Comparison of ENCODE assay signal across 7 cellular contexts in the genomic region with DNA sequence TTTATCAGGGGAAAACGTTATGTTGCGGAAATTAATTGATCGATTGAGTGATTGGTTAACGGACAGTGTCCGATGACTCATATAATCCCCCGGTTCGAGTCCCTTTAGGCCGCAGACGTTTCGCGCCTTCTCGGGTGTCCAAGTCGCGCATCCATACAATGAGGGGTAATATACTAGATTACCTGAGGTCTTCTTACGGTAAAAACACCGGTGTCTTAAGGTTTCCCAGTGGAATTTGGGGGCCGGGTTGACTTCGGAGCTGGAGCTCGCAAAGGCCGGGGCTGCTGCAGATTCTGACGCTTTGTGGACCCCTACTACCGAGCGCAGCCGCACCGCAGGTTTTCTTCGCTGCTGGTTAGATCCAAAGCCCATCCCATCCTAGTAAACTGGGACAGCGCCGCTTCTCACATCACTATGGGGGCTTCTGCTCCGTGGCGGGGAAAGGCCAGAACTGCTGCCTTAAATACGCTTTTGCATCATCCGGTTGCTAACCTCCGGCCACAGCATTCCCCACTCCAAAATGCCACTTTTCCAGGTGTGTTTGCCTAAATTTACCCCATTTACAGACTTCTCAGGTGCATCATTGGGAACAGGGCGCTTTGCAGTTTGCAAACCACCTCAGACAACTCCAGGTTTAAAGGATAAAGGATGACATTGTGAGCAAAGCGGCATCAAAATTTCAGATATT. TPM values are rescaled to one million over a fixed set of nuclear protein-coding genes. Genes with fewer than 3 reads are reported as not detected.
DNase-seq lines count a peak whose midpoint lies in the region; ATAC-seq, FAIRE-seq and TF ChIP-seq lines count a peak whose summit lies in the region.

No MANE protein-coding gene starts in this region.

- WGBS in GM12878 (ENCODE audit: insufficient coverage, insufficient replicate concordance, low lambda C conversion rate, missing lambda C conversion rate) = 2% methylated on average over 35 of the region's 35 CpGs
- 1 to 2% (median 1%) methylated on average over 30 to 35 of the region's 35 CpGs for WGBS in spleen, 5 donors

- peak overlapping the region; percentile 81 to 92 (median 86) for H3K4me3 Mint-ChIP-seq in immature natural killer cell

- TF ChIP-seq RAD21 in GM12878 (IDR thresholded peaks at IDR 0.05; ENCODE audit: insufficient read depth, low read depth, low read length) = no peak

- TF ChIP-seq POLR2A in GM12878 (IDR thresholded peaks at IDR 0.05; ENCODE audit: low read depth, low read length) = no peak
- no peak for TF ChIP-seq POLR2A in spleen (IDR thresholded peaks at IDR 0.05)

- FAIRE-seq in GM12878 (lab: Jason Lieb, UNC) = no peak

- TF ChIP-seq EP300 in GM12878 (IDR thresholded peaks at IDR 0.05; ENCODE audit: borderline replicate concordance in 1 of 2, control insufficient read depth in 1 of 2, low read depth in 2 of 2, low read length in 2 of 2) = no peak

- in situ Hi-C loops in GM12878 (cut with MboI) = no loop called here

- no peaks in the 10 kb centered on the region for H4K20me1 ChIP-seq in GM12878 (ENCODE audit: control insufficient read depth, insufficient read depth)

- no peaks in the 10 kb centered on the region for H3K9me3 ChIP-seq in GM12878 (replicated peaks; ENCODE audit: control insufficient read depth, insufficient read depth, low read length)
- H3K9me3 ChIP-seq in spleen = peaks cover 0 to 3% (median under 1%) of the 10 kb centered on the region in 8 donors

- peaks cover 46 to 50% of the 10 kb centered on the region in 2 donors for H3K4me1 Mint-ChIP-seq in immature natural killer cell

- no peak for TF ChIP-seq CTCF in GM12864 (IDR thresholded peaks at IDR 0.05; ENCODE audit: low read depth, low read length, missing control alignments)
- TF ChIP-seq CTCF in RWPE1 (conservative IDR thresholded peaks at IDR 0.05; ENCODE audit: low read depth) = no peak
- TF ChIP-seq CTCF in GM12878 (IDR thresholded peaks at IDR 0.05 in 2 of 3, conservative IDR thresholded peaks at IDR 0.05 in 1 of 3; ENCODE audit: control insufficient read depth in 2 of 3, extremely low read depth in 1 of 3, insufficient read depth in 1 of 3, low read depth in 3 of 3, low read length in 3 of 3) = no peak
- TF ChIP-seq CTCF in spleen (IDR thresholded peaks at IDR 0.05 in 8 of 11, conservative IDR thresholded peaks at IDR 0.05 in 3 of 11) = no peak

- RAD21 ChIA-PET in GM12878 (lab: Charles Lee; ENCODE audit: unreplicated experiment) = interaction anchor here (1.0 to 2.8 kb wide), 6 partner anchors 11 to 241 kb away, joined by 3 to 7 read pairs (median 4); no protein-coding TSS in a partner anchor

- H3K27me3 Mint-ChIP-seq in immature natural killer cell (ENCODE audit: low read depth in 3 of 3) = peaks cover 14 to 24% (median 15%) of the 10 kb centered on the region in 3 donors

- peak overlapping the region; percentile 96 for H3K27ac ChIP-seq in RWPE1
- peak overlapping the region; percentile 84 for H3K27ac ChIP-seq in GM12878 (ENCODE audit: control insufficient read depth, insufficient read depth)
- H3K27ac ChIP-seq in spleen = peak overlapping the region; percentile 17 to 97 (median 94)

- H3K27me3 ChIP-seq in GM12878 (replicated peaks in 1 of 2; ENCODE audit: control insufficient read depth in 2 of 2, insufficient read depth in 2 of 2, low read length in 1 of 2) = no peaks in the 10 kb centered on the region
- no peaks in the 10 kb centered on the region for H3K27me3 ChIP-seq in spleen (replicated peaks in 1 of 7)

- SMC1A ChIA-PET in GM12878 (lab: Charles Lee; ENCODE audit: uncharacterized antibody, unreplicated experiment) = interaction anchor here (0.6 to 5.1 kb wide), 6 partner anchors 16 to 647 kb away, joined by 3 to 35 read pairs (median 4); a partner anchor contains a TSS

- H3K9me3 Mint-ChIP-seq in immature natural killer cell = peaks cover 0 to 5% (median 2%) of the 10 kb centered on the region in 6 donors

- CTCF ChIA-PET in RWPE1 (lab: Yijun Ruan, JAX) = no interaction called here
- CTCF ChIA-PET in GM12878 (lab: Yijun Ruan, JAX) = interaction anchor here (1.2 to 2.5 kb wide), 4 partner anchors 29 to 183 kb away, joined by 3 to 8 read pairs (median 5); no protein-coding TSS in a partner anchor

- peak overlapping the region; percentile 81 for H3K4me2 ChIP-seq in GM12878 (ENCODE audit: control insufficient read depth, insufficient read depth)

- ATAC-seq in GM12878 = peak; percentile 48

- H3K4me3 ChIP-seq in GM12864 (ENCODE audit: low read depth, low read length) = peak overlapping the region; percentile 86
- H3K4me3 ChIP-seq in GM12878 = peak overlapping the region; percentile 88
- peak overlapping the region; percentile 78 to 98 (median 92) for H3K4me3 ChIP-seq in spleen

- H3K36me3 Mint-ChIP-seq in immature natural killer cell = peaks cover 9 to 11% (median 9%) of the 10 kb centered on the region in 3 donors

- POLR2A ChIA-PET in RWPE1 (lab: Yijun Ruan, JAX; ENCODE audit: low non-redundant PET) (no interaction called here), GM12878 (lab: Charles Lee) (interaction anchor here (1.1 to 1.5 kb wide), 3 partner anchors 10 to 221 kb away, joined by 3 to 4 read pairs (median 4); no protein-coding TSS in a partner anchor)

- H3K36me3 ChIP-seq in GM12878 (ENCODE audit: control insufficient read depth in 2 of 2, insufficient read depth in 2 of 2, low read length in 1 of 2) (0 out of 4 replicates have a peak, but pooled peaks cover 0 to 6% of the 10 kb centered on the region in 2 experiments), spleen (peaks cover 0 to 14% (median 2%) of the 10 kb centered on the region in 6 donors)

- H3K4me1 ChIP-seq in GM12878 (ENCODE audit: control insufficient read depth, insufficient read depth, low read length) (peaks cover 19% of the 10 kb centered on the region), spleen (peaks cover 30 to 58% (median 46%) of the 10 kb centered on the region in 6 donors)

- peak overlapping the region; percentile 93 to 99 (median 96) for H3K27ac Mint-ChIP-seq in immature natural killer cell

- DNase-seq in GM12864 (ENCODE audit: low read depth) (no peak), HuH-7.5 (ENCODE audit: low spot score) (peak; percentile 38), RWPE1 (ENCODE audit: low spot score) (peak; percentile 17), GM12878 (ENCODE audit: low read depth, low spot score) (no peak), immature natural killer cell (peak in 2 of 3 donors; percentile 23 to 29), spleen (peak; percentile 81), GM19238 (ENCODE audit: insufficient read length, low spot score) (no peak)

- intact Hi-C loops in GM12878 (cut with micrococcal nuclease; ENCODE audit: unreplicated experiment) = no loop called here
- intact Hi-C loops in spleen (cut with DNase I; ENCODE audit: low total_unique reads) = no loop called here

- no TSS peak for BruUV-seq in GM12878 (replicated peaks; lab: Mats Ljungman, UMichigan)

- peaks cover 41% of the 10 kb centered on the region for H3K79me2 ChIP-seq in GM12878 (ENCODE audit: control insufficient read depth, insufficient read depth, low read length)

- H2AFZ ChIP-seq in GM12878 (ENCODE audit: control insufficient read depth, low read depth, low read length) = peak overlapping the region; percentile 30

- H3K9ac ChIP-seq in GM12878 (ENCODE audit: control insufficient read depth, insufficient read depth, low read length) = peak overlapping the region; percentile 67

TF ChIP-seq in GM12878, 131 proteins besides CTCF, POLR2A, EP300 and RAD21 (continues in another document):
- TF ChIP-seq BRCA1 (IDR thresholded peaks at IDR 0.05; ENCODE audit: low read depth, low read length) (no peak), CHD4 (IDR thresholded peaks at IDR 0.05) (no peak; the same call in 1 of the 2 replicates), NR2F1 (conservative IDR thresholded peaks at IDR 0.05) (0 out of 2 replicates have a peak, but pooled peaks have one; percentile 27), HDGF (IDR thresholded peaks at IDR 0.05) (no peak), LARP7 (IDR thresholded peaks at IDR 0.05) (no peak), POLR2AphosphoS2 (IDR thresholded peaks at IDR 0.05; ENCODE audit: low read depth, low read length) (0 out of 2 replicates have a peak, but pooled peaks have one; percentile 23), DPF2 (IDR thresholded peaks at IDR 0.05) (0 out of 2 replicates have a peak, but pooled peaks have one; percentile 40)

RNA-seq across cellular contexts. Expression of a gene that starts 0.9 kb away (rescaled TPM):
- total RNA-seq in GM12878 (2013; cell fraction: nucleolus; rRNA removed) = 184 and 189 TPM in 2 replicates
- total RNA-seq in GM12878 (2014; rRNA removed) (27.7 and 31.1 TPM in 2 replicates), GM12878 (2014; rRNA removed; fragmentation: Illumina TruSeq; extraction: Trizol) (26.8 and 32.0 TPM in 2 replicates), GM12878 (2021) (33.0 and 33.1 TPM in 2 replicates), spleen (10 to 100 TPM; 55.5 to 93.7 (median 67.5) TPM)
- polyA plus RNA-seq in GM12878 (2011; ENCODE audit: low read depth) = 10.2 TPM
- polyA plus RNA-seq in GM12878 (2011; rRNA removed) (48.3 and 65.0 TPM in 2 replicates), GM12878 (2014; fragmentation: Illumina TruSeq; extraction: Trizol) (28.4 and 34.2 TPM in 2 replicates), GM12878 (2014; fragmentation: Nextera tagmentation; extraction: Ambion mirVana) (10 to 100 TPM; 16.5 to 20.7 TPM), GM12878 (2014; rRNA removed) (28.6 and 33.2 TPM in 2 replicates), GM12878 (2016; fragmentation: Nextera tagmentation; extraction: Ambion mirVana) (10 to 100 TPM; 29.3 to 31.1 TPM), immature natural killer cell (10 to 100 TPM; 29.8 to 67.9 (median 33.8) TPM), spleen (10 to 100 TPM; 21.0 to 28.2 (median 27.9) TPM)
- polyA plus RNA-seq in GM12878 (2011; cell fraction: cytosol; rRNA removed) = 12.2 and 12.4 TPM in 2 replicates
- 62.5 and 63.6 TPM in 2 replicates for polyA plus RNA-seq in GM12878 (2011; cell fraction: nucleus; rRNA removed)
- polyA plus RNA-seq in GM12878 (2012) = 17.8 and 20.9 TPM in 2 replicates
- polyA minus RNA-seq in GM12878 (2011; rRNA and poly(A)+ RNA removed) = 35.0 and 50.7 TPM in 2 replicates
- 21.6 and 26.4 TPM in 2 replicates for polyA minus RNA-seq in GM12878 (2011; cell fraction: cytosol; rRNA and poly(A)+ RNA removed)
- polyA minus RNA-seq in GM12878 (2011; cell fraction: nucleus; rRNA and poly(A)+ RNA removed) = 56.2 and 78.6 TPM in 2 replicates

Comparison
In these comparisons a context has a peak if more than half of its experiments do, and no peak if none do; other contexts are left out.
1. DNase-seq: peak in HuH-7.5 (single experiment), RWPE1 (single experiment), immature natural killer cell (2 of 3) and spleen (single experiment); none in GM12864 (single experiment), GM12878 (single experiment) and GM19238 (single experiment).
2. Peak in every context shown above with its lines, with median percentiles within 50 percentile points of each other: H3K4me3 ChIP-seq and H3K27ac ChIP-seq.